Comparison of ENCODE assay signal across 11 cellular contexts in genomic region chr4:98203406-98204235, GRCh38. TPM values are rescaled to one million over a fixed set of nuclear protein-coding genes. Genes with fewer than 3 reads are reported as not detected.
DNase-seq lines count a peak whose midpoint lies in the region; ATAC-seq, FAIRE-seq and TF ChIP-seq lines count a peak whose summit lies in the region.
"Had no signal": no experiment of that assay in that cellular context is flagged by ENCODE, and none has a peak within 500 bp of the region (broad histone marks: within the 10 kb centered on the region; RNA-seq: fewer than 3 reads in every experiment).

No MANE protein-coding gene starts in this region.

- CTCF ChIA-PET in H1 (lab: Charles Lee; ENCODE audit: partially characterized antibody) = no interaction called here

- H4K5ac ChIP-seq in H1 (ENCODE audit: insufficient read length, low read depth, low read length) = no peak overlapping the region

- no peak overlapping the region for H4K91ac ChIP-seq in H1 (replicated peaks; ENCODE audit: insufficient read length, low read length)

- H3K27me3 ChIP-seq in H1 (replicated peaks in 1 of 4; ENCODE audit: control insufficient read depth in 3 of 4, extremely low read depth in 1 of 4, insufficient read depth in 3 of 4, low read length in 3 of 4) = no peaks in the 10 kb centered on the region
- no peaks in the 10 kb centered on the region for H3K27me3 ChIP-seq in gastrocnemius medialis

- no peak overlapping the region for H4K8ac ChIP-seq in H1 (ENCODE audit: extremely low read depth, insufficient read depth, low read length)

- H2AFZ ChIP-seq in H1 (ENCODE audit: low read length) = peak overlapping the region; percentile 28; the same call in 1 of the 2 replicates

- H3K4ac ChIP-seq in H1 (replicated peaks; ENCODE audit: insufficient read length, low read depth, low read length) = no peak overlapping the region

- H2BK20ac ChIP-seq in H1 (ENCODE audit: low read length) = no peak overlapping the region

- no peak overlapping the region for H3K27ac ChIP-seq in H1 (ENCODE audit: low read depth, low read length)
- H3K27ac ChIP-seq in gastrocnemius medialis = no peak overlapping the region
- H3K27ac ChIP-seq: epithelial cell of prostate, thoracic aorta had no signal

- no peak overlapping the region for H2BK120ac ChIP-seq in H1 (replicated peaks; ENCODE audit: low read depth, low read length)

- intact Hi-C loops in gastrocnemius medialis (cut with DNase I; ENCODE audit: low total_unique reads) = no loop called here

- H4K20me1 ChIP-seq in H1 (replicated peaks in 1 of 2; ENCODE audit: control insufficient read depth in 1 of 2, insufficient read depth in 2 of 2, low read length in 2 of 2) = no peaks in the 10 kb centered on the region

- no peak overlapping the region for H3K23ac ChIP-seq in H1 (ENCODE audit: insufficient read length)

- no peaks in the 10 kb centered on the region; the same call in 1 of the 2 replicates for H3K23me2 ChIP-seq in H1 (ENCODE audit: low read depth, low read length)

- H3K18ac ChIP-seq in H1 (ENCODE audit: extremely low read depth, low read length) = no peak overlapping the region

- peak; percentile 65 for ATAC-seq in GM18861 (IDR thresholded peaks at IDR 0.05; ENCODE audit: unreplicated experiment)
- peak; percentile 86 for ATAC-seq in GM21717 (IDR thresholded peaks at IDR 0.05; ENCODE audit: unreplicated experiment)
- ATAC-seq in HG03571 (IDR thresholded peaks at IDR 0.05; ENCODE audit: unreplicated experiment) = peak; percentile 63
- ATAC-seq in gastrocnemius medialis = no peak

- no peak for FAIRE-seq in H1 (lab: Jason Lieb, UNC)
- no peak for FAIRE-seq in frontal cortex (lab: Jason Lieb, UNC)
- FAIRE-seq: TTC549 had no signal

- H3K4me1 ChIP-seq in H1 (replicated peaks in 1 of 4; ENCODE audit: control insufficient read depth in 3 of 4, insufficient read depth in 4 of 4, low read length in 3 of 4) (peaks cover 0 to 3% (median 1%) of the 10 kb centered on the region in 4 experiments; a peak in 1 of 7 replicates), gastrocnemius medialis (no peaks in the 10 kb centered on the region)

- H3K4me2 ChIP-seq in H1 (ENCODE audit: insufficient read depth in 1 of 2, low read depth in 2 of 2, low read length in 2 of 2) = no peak overlapping the region

- no peaks in the 10 kb centered on the region for H3K79me2 ChIP-seq in H1 (ENCODE audit: control insufficient read depth in 1 of 2, insufficient read depth in 2 of 2, low read length in 2 of 2)

- no peak for TF ChIP-seq EP300 in H1 (IDR thresholded peaks at IDR 0.05; ENCODE audit: borderline replicate concordance in 1 of 2, low read depth in 2 of 2, low read length in 2 of 2)

- H2BK15ac ChIP-seq in H1 (ENCODE audit: low read length) = no peak overlapping the region

- H3K9me3 ChIP-seq in H1 (ENCODE audit: insufficient read depth in 2 of 2, low read depth in 1 of 2, low read length in 1 of 2) = 0 out of 4 replicates have a peak, but pooled peaks cover 0 to 5% of the 10 kb centered on the region in 2 experiments
- H3K9me3 ChIP-seq in gastrocnemius medialis = no peaks in the 10 kb centered on the region
- H3K9me3 ChIP-seq: thoracic aorta had no signal

- no peak overlapping the region for H3K9ac ChIP-seq in H1 (replicated peaks in 1 of 4; ENCODE audit: extremely low read depth in 1 of 4, low read depth in 3 of 4, low read length in 3 of 4)

- no peaks in the 10 kb centered on the region for H3K79me1 ChIP-seq in H1 (ENCODE audit: low read depth, low read length)

- no peak overlapping the region for H2BK12ac ChIP-seq in H1 (ENCODE audit: low read depth, low read length)

- H3K14ac ChIP-seq in H1 (ENCODE audit: insufficient read length) = no peak overlapping the region

- in situ Hi-C loops in gastrocnemius medialis (cut with MboI; ENCODE audit: low sequenced_read_pairs in 4 of 4) = no loop called here

- no peak overlapping the region for H2AK5ac ChIP-seq in H1 (ENCODE audit: low read depth, low read length)

- no peak overlapping the region for H2BK5ac ChIP-seq in H1 (ENCODE audit: low read depth, low read length)

- TF ChIP-seq CTCF in H1 (IDR thresholded peaks at IDR 0.05; ENCODE audit: control extremely low read depth in 1 of 3, insufficient read depth in 1 of 3, low read depth in 1 of 3, low read length in 3 of 3) = no peak
- TF ChIP-seq CTCF in gastrocnemius medialis (IDR thresholded peaks at IDR 0.05 in 4 of 5, conservative IDR thresholded peaks at IDR 0.05 in 1 of 5) = no peak

- H3K4me3 ChIP-seq in H1 (ENCODE audit: extremely low read depth in 1 of 4, insufficient read depth in 2 of 4, low read depth in 3 of 4, low read length in 4 of 4) (no peak overlapping the region), gastrocnemius medialis (no peak overlapping the region)
- H3K4me3 ChIP-seq: thoracic aorta had no signal

- POLR2A ChIA-PET in H1 (lab: Charles Lee; ENCODE audit: partially characterized antibody) = no interaction called here

- no peak for TF ChIP-seq RAD21 in H1 (IDR thresholded peaks at IDR 0.05 in 1 of 2, conservative IDR thresholded peaks at IDR 0.05 in 1 of 2; ENCODE audit: low read depth in 2 of 2, low read length in 2 of 2)

- WGBS in H1 (ENCODE audit: extremely low coverage in 1 of 2, insufficient coverage in 1 of 2, insufficient read length in 1 of 2, insufficient replicate concordance in 2 of 2, low coverage in 1 of 2, low lambda C conversion rate in 2 of 2, missing lambda C conversion rate in 1 of 2), 2 experiments = 80% methylated on average over 8 of the region's 8 CpGs; no CpG with 5 or more reads in 1 of the 2 experiments

- no peak for TF ChIP-seq POLR2A in H1 (IDR thresholded peaks at IDR 0.05; ENCODE audit: control extremely low read depth in 1 of 2, low read depth in 2 of 2, low read length in 2 of 2)
- no peak for TF ChIP-seq POLR2A in gastrocnemius medialis (IDR thresholded peaks at IDR 0.05)

- DNase-seq in H1 (ENCODE audit: low read depth in 1 of 2, low spot score in 2 of 2) (no peak), frontal cortex (ENCODE audit: low spot score in 2 of 2) (no peak), gastrocnemius medialis (no peak), NCI-H524 treated with DMSO at 0.1 percent for 48 hours (lab: John Stamatoyannopoulos, UW) (no peak)
- DNase-seq in stimulated activated CD4-positive, alpha-beta T cell treated with anti-CD3 and anti-CD28 coated beads, Interleukin-12 subunit alpha, Interleukin-12 subunit beta, amount 100 ng/mL, for 4 hours = no peak

- H3K36me3 ChIP-seq in H1 (ENCODE audit: control insufficient read depth in 2 of 4, insufficient read depth in 4 of 4, low read length in 3 of 4) = no peaks in the 10 kb centered on the region
- no peaks in the 10 kb centered on the region for H3K36me3 ChIP-seq in gastrocnemius medialis
- H3K36me3 ChIP-seq: thoracic aorta had no signal

- H3K56ac ChIP-seq in H1 (replicated peaks; ENCODE audit: insufficient read length, low read depth, low read length) = no peak overlapping the region

TF ChIP-seq in H1, 55 proteins besides CTCF, POLR2A, EP300 and RAD21:
- peak; percentile 85 for TF ChIP-seq TAF7 (optimal IDR thresholded peaks at IDR 0.05; ENCODE audit: borderline replicate concordance, low read depth, low read length)
- TF ChIP-seq NRF1 (IDR thresholded peaks at IDR 0.05; ENCODE audit: low read depth, low read length) = no peak

RNA-seq across cellular contexts. Expression of gene RAP1GDS1, which starts 57.6 kb away (rescaled TPM):
- total RNA-seq in H1 (2021; fragmentation: NEBNext Ultra II Directional; extraction: Animal tissue kit (Norgen Biotek cat#: 25700)) = 31.4 and 31.9 TPM in 2 replicates
- 8.5 and 12.8 TPM in 2 replicates for polyA plus RNA-seq in H1 (2011; rRNA removed)
- polyA plus RNA-seq in H1 (2011; cell fraction: cytosol; rRNA removed) = 17.9 TPM
- 12.5 TPM for polyA plus RNA-seq in H1 (2011; cell fraction: nucleus; rRNA removed)
- polyA plus RNA-seq in H1 (2012, experiment 1 of 2) = 22.5 to 30.0 TPM (median 23.9 TPM) in 4 replicates
- polyA plus RNA-seq in H1 (2012, experiment 2 of 2) = 3.4 TPM
- 13.3 TPM for polyA plus RNA-seq in H1 (2013, experiment 1 of 2)
- polyA plus RNA-seq in H1 (2013, experiment 2 of 2) = 13.4 TPM
- polyA minus RNA-seq in H1 (2011; rRNA and poly(A)+ RNA removed) = 34.2 and 44.3 TPM in 2 replicates
- polyA minus RNA-seq in H1 (2011; cell fraction: cytosol; rRNA and poly(A)+ RNA removed) = 24.4 TPM
- 57.5 TPM for polyA minus RNA-seq in H1 (2011; cell fraction: nucleus; rRNA and poly(A)+ RNA removed)
- total RNA-seq in frontal cortex (161 TPM), gastrocnemius medialis (1 to 10 TPM; 5.9 to 8.6 (median 8.2) TPM)

Comparison
In these comparisons a context has a peak if more than half of its experiments do, and no peak if none do; other contexts are left out.
1. ATAC-seq: peak in GM18861 (single experiment), GM21717 (single experiment) and HG03571 (single experiment); none in gastrocnemius medialis (0 of 2).